Comparison of ENCODE assay signal across 1 cellular context in the genomic region with DNA sequence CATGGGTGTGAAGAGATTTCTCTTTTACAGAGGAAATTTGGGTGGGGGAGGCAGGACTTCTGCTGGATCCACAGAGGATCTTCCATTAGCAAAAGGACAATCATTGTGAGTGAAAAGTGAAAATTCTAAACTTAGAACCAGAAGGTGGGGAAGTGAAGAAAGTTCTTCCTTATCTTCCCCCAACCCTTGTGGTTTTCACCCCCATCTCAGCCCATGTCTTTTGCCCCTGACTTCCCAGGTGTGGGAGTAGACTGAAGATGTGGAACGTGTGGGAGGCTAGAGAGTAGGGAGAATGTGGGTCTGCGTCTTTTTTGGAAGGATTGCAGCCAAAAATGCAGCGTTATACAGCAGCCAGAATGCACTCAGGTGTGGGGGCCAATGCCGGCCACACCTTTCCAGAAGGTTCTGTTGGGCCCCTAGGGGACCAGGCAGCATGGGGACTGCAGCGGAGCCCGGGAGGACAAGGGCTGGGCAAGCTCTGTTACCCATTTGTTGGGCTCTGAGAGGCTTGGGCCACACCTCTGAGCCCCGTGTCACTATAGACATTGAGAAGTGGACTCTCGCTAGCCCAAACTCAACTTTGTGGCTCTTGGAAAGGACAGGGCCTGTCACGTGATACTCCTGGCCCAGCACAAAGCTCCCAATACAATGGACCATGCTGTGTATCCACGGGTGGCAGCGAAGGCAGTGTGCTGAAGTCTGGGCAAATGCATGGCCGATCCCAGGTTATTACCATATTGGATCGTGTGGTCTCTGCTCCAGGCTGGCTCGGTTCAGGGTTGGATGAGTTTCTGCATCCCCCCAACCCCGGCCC.
TF ChIP-seq lines count a peak whose summit lies in the region.

No MANE protein-coding gene starts in this region.

TF ChIP-seq in K562, 482 proteins besides CTCF, POLR2A, EP300 and RAD21 (continued from another document and continues in another):
- TF ChIP-seq, protein P1, sequence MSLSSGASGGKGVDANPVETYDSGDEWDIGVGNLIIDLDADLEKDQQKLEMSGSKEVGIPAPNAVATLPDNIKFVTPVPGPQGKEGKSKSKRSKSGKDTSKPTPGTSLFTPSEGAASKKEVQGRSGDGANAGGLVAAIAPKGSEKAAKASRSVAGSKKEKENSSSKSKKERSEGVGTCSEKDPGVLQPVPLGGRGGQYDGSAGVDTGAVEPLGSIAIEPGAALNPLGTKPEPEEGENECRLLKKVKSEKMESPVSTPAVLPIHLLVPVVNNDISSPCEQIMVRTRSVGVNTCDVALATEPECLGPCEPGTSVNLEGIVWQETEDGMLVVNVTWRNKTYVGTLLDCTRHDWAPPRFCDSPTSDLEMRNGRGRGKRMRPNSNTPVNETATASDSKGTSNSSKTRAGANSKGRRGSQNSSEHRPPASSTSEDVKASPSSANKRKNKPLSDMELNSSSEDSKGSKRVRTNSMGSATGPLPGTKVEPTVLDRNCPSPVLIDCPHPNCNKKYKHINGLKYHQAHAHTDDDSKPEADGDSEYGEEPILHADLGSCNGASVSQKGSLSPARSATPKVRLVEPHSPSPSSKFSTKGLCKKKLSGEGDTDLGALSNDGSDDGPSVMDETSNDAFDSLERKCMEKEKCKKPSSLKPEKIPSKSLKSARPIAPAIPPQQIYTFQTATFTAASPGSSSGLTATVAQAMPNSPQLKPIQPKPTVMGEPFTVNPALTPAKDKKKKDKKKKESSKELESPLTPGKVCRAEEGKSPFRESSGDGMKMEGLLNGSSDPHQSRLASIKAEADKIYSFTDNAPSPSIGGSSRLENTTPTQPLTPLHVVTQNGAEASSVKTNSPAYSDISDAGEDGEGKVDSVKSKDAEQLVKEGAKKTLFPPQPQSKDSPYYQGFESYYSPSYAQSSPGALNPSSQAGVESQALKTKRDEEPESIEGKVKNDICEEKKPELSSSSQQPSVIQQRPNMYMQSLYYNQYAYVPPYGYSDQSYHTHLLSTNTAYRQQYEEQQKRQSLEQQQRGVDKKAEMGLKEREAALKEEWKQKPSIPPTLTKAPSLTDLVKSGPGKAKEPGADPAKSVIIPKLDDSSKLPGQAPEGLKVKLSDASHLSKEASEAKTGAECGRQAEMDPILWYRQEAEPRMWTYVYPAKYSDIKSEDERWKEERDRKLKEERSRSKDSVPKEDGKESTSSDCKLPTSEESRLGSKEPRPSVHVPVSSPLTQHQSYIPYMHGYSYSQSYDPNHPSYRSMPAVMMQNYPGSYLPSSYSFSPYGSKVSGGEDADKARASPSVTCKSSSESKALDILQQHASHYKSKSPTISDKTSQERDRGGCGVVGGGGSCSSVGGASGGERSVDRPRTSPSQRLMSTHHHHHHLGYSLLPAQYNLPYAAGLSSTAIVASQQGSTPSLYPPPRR (CRISPR knock-in tag; IDR thresholded peaks at IDR 0.05; ENCODE audit: borderline replicate concordance) = no peak
- no peak for TF ChIP-seq ZNF140 (CRISPR knock-in tag; IDR thresholded peaks at IDR 0.05)
- TF ChIP-seq, protein P2, sequence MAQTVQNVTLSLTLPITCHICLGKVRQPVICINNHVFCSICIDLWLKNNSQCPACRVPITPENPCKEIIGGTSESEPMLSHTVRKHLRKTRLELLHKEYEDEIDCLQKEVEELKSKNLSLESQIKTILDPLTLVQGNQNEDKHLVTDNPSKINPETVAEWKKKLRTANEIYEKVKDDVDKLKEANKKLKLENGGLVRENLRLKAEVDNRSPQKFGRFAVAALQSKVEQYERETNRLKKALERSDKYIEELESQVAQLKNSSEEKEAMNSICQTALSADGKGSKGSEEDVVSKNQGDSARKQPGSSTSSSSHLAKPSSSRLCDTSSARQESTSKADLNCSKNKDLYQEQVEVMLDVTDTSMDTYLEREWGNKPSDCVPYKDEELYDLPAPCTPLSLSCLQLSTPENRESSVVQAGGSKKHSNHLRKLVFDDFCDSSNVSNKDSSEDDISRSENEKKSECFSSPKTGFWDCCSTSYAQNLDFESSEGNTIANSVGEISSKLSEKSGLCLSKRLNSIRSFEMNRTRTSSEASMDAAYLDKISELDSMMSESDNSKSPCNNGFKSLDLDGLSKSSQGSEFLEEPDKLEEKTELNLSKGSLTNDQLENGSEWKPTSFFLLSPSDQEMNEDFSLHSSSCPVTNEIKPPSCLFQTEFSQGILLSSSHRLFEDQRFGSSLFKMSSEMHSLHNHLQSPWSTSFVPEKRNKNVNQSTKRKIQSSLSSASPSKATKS (CRISPR knock-in tag; IDR thresholded peaks at IDR 0.05) = no peak
- TF ChIP-seq, protein P3, sequence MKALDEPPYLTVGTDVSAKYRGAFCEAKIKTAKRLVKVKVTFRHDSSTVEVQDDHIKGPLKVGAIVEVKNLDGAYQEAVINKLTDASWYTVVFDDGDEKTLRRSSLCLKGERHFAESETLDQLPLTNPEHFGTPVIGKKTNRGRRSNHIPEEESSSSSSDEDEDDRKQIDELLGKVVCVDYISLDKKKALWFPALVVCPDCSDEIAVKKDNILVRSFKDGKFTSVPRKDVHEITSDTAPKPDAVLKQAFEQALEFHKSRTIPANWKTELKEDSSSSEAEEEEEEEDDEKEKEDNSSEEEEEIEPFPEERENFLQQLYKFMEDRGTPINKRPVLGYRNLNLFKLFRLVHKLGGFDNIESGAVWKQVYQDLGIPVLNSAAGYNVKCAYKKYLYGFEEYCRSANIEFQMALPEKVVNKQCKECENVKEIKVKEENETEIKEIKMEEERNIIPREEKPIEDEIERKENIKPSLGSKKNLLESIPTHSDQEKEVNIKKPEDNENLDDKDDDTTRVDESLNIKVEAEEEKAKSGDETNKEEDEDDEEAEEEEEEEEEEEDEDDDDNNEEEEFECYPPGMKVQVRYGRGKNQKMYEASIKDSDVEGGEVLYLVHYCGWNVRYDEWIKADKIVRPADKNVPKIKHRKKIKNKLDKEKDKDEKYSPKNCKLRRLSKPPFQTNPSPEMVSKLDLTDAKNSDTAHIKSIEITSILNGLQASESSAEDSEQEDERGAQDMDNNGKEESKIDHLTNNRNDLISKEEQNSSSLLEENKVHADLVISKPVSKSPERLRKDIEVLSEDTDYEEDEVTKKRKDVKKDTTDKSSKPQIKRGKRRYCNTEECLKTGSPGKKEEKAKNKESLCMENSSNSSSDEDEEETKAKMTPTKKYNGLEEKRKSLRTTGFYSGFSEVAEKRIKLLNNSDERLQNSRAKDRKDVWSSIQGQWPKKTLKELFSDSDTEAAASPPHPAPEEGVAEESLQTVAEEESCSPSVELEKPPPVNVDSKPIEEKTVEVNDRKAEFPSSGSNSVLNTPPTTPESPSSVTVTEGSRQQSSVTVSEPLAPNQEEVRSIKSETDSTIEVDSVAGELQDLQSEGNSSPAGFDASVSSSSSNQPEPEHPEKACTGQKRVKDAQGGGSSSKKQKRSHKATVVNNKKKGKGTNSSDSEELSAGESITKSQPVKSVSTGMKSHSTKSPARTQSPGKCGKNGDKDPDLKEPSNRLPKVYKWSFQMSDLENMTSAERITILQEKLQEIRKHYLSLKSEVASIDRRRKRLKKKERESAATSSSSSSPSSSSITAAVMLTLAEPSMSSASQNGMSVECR (CRISPR knock-in tag; IDR thresholded peaks at IDR 0.05) = no peak
- TF ChIP-seq RAD51 (IDR thresholded peaks at IDR 0.05; ENCODE audit: borderline replicate concordance, low read depth) = peak; percentile 89
- peak; percentile 19 for TF ChIP-seq CBFA2T2 (conservative IDR thresholded peaks at IDR 0.05)
- TF ChIP-seq RCOR1 (IDR thresholded peaks at IDR 0.05; ENCODE audit: borderline replicate concordance in 1 of 2, low read depth in 2 of 2, low read length in 2 of 2) = peak in 1 of 2 experiments; percentile 75; a peak in 1 of 4 replicates
- no peak for TF ChIP-seq SLC30A9 (CRISPR knock-in tag; IDR thresholded peaks at IDR 0.05)
- 0 out of 4 replicates have a peak, but pooled peaks of 1 of the 2 experiments have one; percentile 14 for TF ChIP-seq MAZ (CRISPR knock-in tag; conservative IDR thresholded peaks at IDR 0.05 in 1 of 2, IDR thresholded peaks at IDR 0.05 in 1 of 2)
- no peak for TF ChIP-seq MCM3 (IDR thresholded peaks at IDR 0.05)
- no peak for TF ChIP-seq ZNF551 (CRISPR knock-in tag; IDR thresholded peaks at IDR 0.05)
- no peak for TF ChIP-seq CEBPG (CRISPR knock-in tag; IDR thresholded peaks at IDR 0.05)
- no peak for TF ChIP-seq CEBPG (tag; conservative IDR thresholded peaks at IDR 0.05 in 1 of 2, IDR thresholded peaks at IDR 0.05 in 1 of 2)
- TF ChIP-seq, protein P4, sequence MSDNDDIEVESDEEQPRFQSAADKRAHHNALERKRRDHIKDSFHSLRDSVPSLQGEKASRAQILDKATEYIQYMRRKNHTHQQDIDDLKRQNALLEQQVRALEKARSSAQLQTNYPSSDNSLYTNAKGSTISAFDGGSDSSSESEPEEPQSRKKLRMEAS (CRISPR knock-in tag; IDR thresholded peaks at IDR 0.05) = no peak; the same call in 1 of the 2 replicates
- TF ChIP-seq ZNF592 (IDR thresholded peaks at IDR 0.05) = peak; percentile 31; the same call in 1 of the 2 replicates
- TF ChIP-seq ZNF408 (CRISPR knock-in tag; IDR thresholded peaks at IDR 0.05; ENCODE audit: low read depth) = no peak
- TF ChIP-seq, protein P5, sequence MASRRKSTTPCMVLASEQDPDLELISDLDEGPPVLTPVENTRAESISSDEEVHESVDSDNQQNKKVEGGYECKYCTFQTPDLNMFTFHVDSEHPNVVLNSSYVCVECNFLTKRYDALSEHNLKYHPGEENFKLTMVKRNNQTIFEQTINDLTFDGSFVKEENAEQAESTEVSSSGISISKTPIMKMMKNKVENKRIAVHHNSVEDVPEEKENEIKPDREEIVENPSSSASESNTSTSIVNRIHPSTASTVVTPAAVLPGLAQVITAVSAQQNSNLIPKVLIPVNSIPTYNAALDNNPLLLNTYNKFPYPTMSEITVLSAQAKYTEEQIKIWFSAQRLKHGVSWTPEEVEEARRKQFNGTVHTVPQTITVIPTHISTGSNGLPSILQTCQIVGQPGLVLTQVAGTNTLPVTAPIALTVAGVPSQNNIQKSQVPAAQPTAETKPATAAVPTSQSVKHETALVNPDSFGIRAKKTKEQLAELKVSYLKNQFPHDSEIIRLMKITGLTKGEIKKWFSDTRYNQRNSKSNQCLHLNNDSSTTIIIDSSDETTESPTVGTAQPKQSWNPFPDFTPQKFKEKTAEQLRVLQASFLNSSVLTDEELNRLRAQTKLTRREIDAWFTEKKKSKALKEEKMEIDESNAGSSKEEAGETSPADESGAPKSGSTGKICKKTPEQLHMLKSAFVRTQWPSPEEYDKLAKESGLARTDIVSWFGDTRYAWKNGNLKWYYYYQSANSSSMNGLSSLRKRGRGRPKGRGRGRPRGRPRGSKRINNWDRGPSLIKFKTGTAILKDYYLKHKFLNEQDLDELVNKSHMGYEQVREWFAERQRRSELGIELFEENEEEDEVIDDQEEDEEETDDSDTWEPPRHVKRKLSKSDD (conservative IDR thresholded peaks at IDR 0.05; ENCODE audit: low read length) = no peak
- TF ChIP-seq WHSC1 (IDR thresholded peaks at IDR 0.05; ENCODE audit: low read length) = no peak
- TF ChIP-seq SMAD4 (CRISPR knock-in tag; conservative IDR thresholded peaks at IDR 0.05) = no peak
- no peak for TF ChIP-seq NR2C2 (CRISPR knock-in tag; IDR thresholded peaks at IDR 0.05)
- TF ChIP-seq NR2C2 (tag; IDR thresholded peaks at IDR 0.05) = no peak
- no peak for TF ChIP-seq HMGN3 (IDR thresholded peaks at IDR 0.05; ENCODE audit: borderline replicate concordance, extremely low read depth, insufficient read length, low read depth, low read length)
- peak; percentile 64; the same call in 1 of the 2 replicates for TF ChIP-seq SMARCA4 (IDR thresholded peaks at IDR 0.05)
- no peak for TF ChIP-seq ZNF644 (tag; IDR thresholded peaks at IDR 0.05; ENCODE audit: low read depth)
- TF ChIP-seq, protein P6, sequence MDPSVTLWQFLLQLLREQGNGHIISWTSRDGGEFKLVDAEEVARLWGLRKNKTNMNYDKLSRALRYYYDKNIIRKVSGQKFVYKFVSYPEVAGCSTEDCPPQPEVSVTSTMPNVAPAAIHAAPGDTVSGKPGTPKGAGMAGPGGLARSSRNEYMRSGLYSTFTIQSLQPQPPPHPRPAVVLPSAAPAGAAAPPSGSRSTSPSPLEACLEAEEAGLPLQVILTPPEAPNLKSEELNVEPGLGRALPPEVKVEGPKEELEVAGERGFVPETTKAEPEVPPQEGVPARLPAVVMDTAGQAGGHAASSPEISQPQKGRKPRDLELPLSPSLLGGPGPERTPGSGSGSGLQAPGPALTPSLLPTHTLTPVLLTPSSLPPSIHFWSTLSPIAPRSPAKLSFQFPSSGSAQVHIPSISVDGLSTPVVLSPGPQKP (CRISPR knock-in tag; IDR thresholded peaks at IDR 0.05) = no peak
- TF ChIP-seq ZBTB5 (IDR thresholded peaks at IDR 0.05) = no peak
